17 cellular contexts compared by ENCODE assay signal in the genomic region with DNA sequence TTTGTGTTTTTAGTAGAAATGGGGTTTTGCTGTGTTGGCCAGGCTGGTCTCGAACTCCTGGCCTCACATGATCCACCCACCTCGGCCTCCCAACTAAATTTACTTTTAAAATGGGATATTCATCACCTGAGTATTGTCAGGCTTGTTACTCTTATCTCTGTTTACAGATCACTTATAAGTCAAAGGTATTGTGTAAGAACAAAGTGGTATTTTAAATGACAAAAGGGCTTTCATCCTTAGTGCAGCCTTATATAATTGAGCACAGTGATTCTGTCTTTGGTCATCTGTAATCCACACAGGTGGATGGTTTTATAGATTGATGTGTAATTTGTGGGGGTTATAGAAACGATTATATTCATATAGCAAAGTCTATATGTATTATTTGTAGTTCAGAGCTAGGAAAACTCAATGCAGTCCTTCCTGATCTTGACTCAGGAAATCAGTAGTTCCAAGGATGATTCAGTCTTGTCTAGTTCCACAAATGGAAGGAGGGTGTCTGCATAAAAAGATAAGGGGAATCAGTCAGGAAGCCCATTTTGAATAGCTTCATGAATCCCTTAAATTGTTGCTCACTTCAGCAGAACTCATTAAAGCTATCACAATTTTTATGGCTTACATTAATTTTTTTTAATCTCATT.
"Had no signal": no experiment of that assay in that cellular context is flagged by ENCODE, and none has a peak within 500 bp of the region (broad histone marks: within the 10 kb centered on the region; RNA-seq: fewer than 3 reads in every experiment).

No MANE protein-coding gene starts in this region.

- H3K36me3 ChIP-seq: colonic mucosa had no signal

- DNase-seq: activated CD4-positive, alpha-beta T cell treated with anti-CD3 and anti-CD28 coated beads, Interleukin-2, amount 10 ng/mL, durations not matched to agents 24 days and 14 days; activated CD8-positive, alpha-beta memory T cell treated with anti-CD3 and anti-CD28 coated beads for 24 hours; activated naive CD4-positive, alpha-beta T cell treated with anti-CD3 and anti-CD28 coated beads for 36 hours; colonic mucosa; effector memory CD4-positive, alpha-beta T cell; kidney glomerular epithelial cell; lower lobe of right lung; naive thymus-derived CD8-positive, alpha-beta T cell; retina; stimulated activated CD4-positive, alpha-beta T cell treated with anti-CD3 and anti-CD28 coated beads, Interleukin-15, amount 100 ng/mL, for 24 hours; stimulated activated CD4-positive, alpha-beta T cell treated with anti-CD3 and anti-CD28 coated beads, Interleukin-4, amount 100 ng/mL, for 24 hours; stimulated activated naive CD8-positive, alpha-beta T cell treated with anti-CD3 and anti-CD28 coated beads, Interleukin-15, amount 100 ng/mL, for 72 hours; T1000; testis; upper lobe of right lung had no signal

- H3K27me3 ChIP-seq: colonic mucosa, hepatocyte, neutrophil, testis, upper lobe of right lung had no signal

- H3K4me3 ChIP-seq: colonic mucosa, hepatocyte, lower lobe of right lung, testis, upper lobe of right lung had no signal
